8 cellular contexts compared by ENCODE assay signal in genomic region chr18:12948055-12948804, GRCh38. TPM values are rescaled to one million over a fixed set of nuclear protein-coding genes. Genes with fewer than 3 reads are reported as not detected.
A peak's percentile ranks its signal among the peaks of the same experiment; 100 is the strongest.
DNase-seq lines count a peak whose midpoint lies in the region; ATAC-seq and TF ChIP-seq lines count a peak whose summit lies in the region.

No MANE protein-coding gene starts in this region.

- H3K27ac ChIP-seq in spleen: peak overlapping the region; percentile 92 to 99 (median 95)

- WGBS in spleen, 5 donors: 1 to 4% (median 1%) methylated on average over 34 to 81 of the region's 81 CpGs

- peak; percentile 66 for ATAC-seq in GM18873 (IDR thresholded peaks at IDR 0.05; ENCODE audit: low FRiP score, unreplicated experiment)
- peak; percentile 70 for ATAC-seq in HG03108 (IDR thresholded peaks at IDR 0.05; ENCODE audit: unreplicated experiment)
- peak; percentile 65 for ATAC-seq in activated B cell treated with CpG ODN at 0.5 μM for 24 hours (ENCODE audit: low read depth)

- no peaks in the 10 kb centered on the region for H3K27me3 Mint-ChIP-seq in activated B cell treated with CpG ODN at 0.5 μM for 24 hours

- no peaks in the 10 kb centered on the region for H3K9me3 ChIP-seq in spleen

- peak in 1 of 3 donors; percentile 66 for TF ChIP-seq POLR2A in spleen (IDR thresholded peaks at IDR 0.05)

- intact Hi-C loops in activated B cell treated with CpG ODN at 0.5 μM for 24 hours (cut with micrococcal nuclease): loop anchor here (1.0 to 5.0 kb wide), 4 partner anchors 189 to 966 kb away; partner anchors contain the start of genes IMPA2 and TUBB6
- intact Hi-C loops in spleen (cut with DNase I; ENCODE audit: low total_unique reads): loop anchor here (10.0 kb wide), 1 partner anchor 53 kb away; no protein-coding TSS in a partner anchor

- POLR2A ChIA-PET in activated B cell treated with CpG ODN at 0.5 μM for 24 hours (lab: Charles Lee): interaction anchor here (0.5 to 2.6 kb wide), 15 partner anchors 13 to 1000 kb away, joined by 3 to 43 read pairs (median 5); partner anchors contain the start of genes AFG3L2, CEP192, CEP76 and FAM210A

- peaks cover 0 to 13% (median 1%) of the 10 kb centered on the region in 6 donors for H3K36me3 ChIP-seq in spleen

- H3K27me3 ChIP-seq in spleen (replicated peaks in 1 of 7): no peaks in the 10 kb centered on the region

- TF ChIP-seq CTCF in activated B cell treated with CpG ODN at 0.5 μM for 24 hours (IDR thresholded peaks at IDR 0.05): no peak
- TF ChIP-seq CTCF in cardiac fibroblast (IDR thresholded peaks at IDR 0.05; ENCODE audit: low read depth, low read length): no peak
- TF ChIP-seq CTCF in spleen (IDR thresholded peaks at IDR 0.05 in 8 of 11, conservative IDR thresholded peaks at IDR 0.05 in 3 of 11): peak in 2 of 11 experiments; percentile 8 to 9

- H3K4me1 Mint-ChIP-seq in activated B cell treated with CpG ODN at 0.5 μM for 24 hours: peaks cover 24% of the 10 kb centered on the region

- peak overlapping the region; percentile 62 to 72 for H3K4me3 ChIP-seq in cardiac fibroblast (replicated peaks in 1 of 2; ENCODE audit: low read depth in 2 of 2, low read length in 2 of 2)
- H3K4me3 ChIP-seq in spleen: peak overlapping the region; percentile 45 to 89 (median 69)

- H3K36me3 Mint-ChIP-seq in activated B cell treated with CpG ODN at 0.5 μM for 24 hours (ENCODE audit: low read depth): peaks cover 17% of the 10 kb centered on the region

- H3K27ac Mint-ChIP-seq in activated B cell treated with CpG ODN at 0.5 μM for 24 hours: peak overlapping the region; percentile 97

- CTCF ChIA-PET in activated B cell treated with CpG ODN at 0.5 μM for 24 hours (lab: Charles Lee): interaction anchor here (0.9 to 1.5 kb wide), 3 partner anchors 43 to 245 kb away, joined by 3 to 4 read pairs (median 3); partner anchors contain the start of genes CEP192, CEP76 and PSMG2

- DNase-seq in AG08395 (ENCODE audit: low spot score) (peak; percentile 88), NCI-H2227 treated with DMSO at 0.1 percent for 48 hours (lab: John Stamatoyannopoulos, UW) (peak; percentile 93), activated B cell treated with CpG ODN at 0.5 μM for 24 hours (peak; percentile 91), cardiac fibroblast (ENCODE audit: low read depth in 2 of 2) (peak; percentile 96 to 98), iris pigment epithelial cell (ENCODE audit: low read depth) (peak; percentile 96), spleen (peak; percentile 99)

- H3K4me3 Mint-ChIP-seq in activated B cell treated with CpG ODN at 0.5 μM for 24 hours: peak overlapping the region; percentile 96

- peaks cover 4 to 59% (median 46%) of the 10 kb centered on the region in 6 donors for H3K4me1 ChIP-seq in spleen

- H3K9me3 Mint-ChIP-seq in activated B cell treated with CpG ODN at 0.5 μM for 24 hours: no peaks in the 10 kb centered on the region

RNA-seq across cellular contexts. Expression of gene SEH1L, which starts 0.4 kb away (rescaled TPM):
- 67.0 and 79.3 TPM in 2 replicates for total RNA-seq in activated B cell treated with CpG ODN at 0.5 μM for 24 hours
- 10 to 100 TPM; 27.3 to 52.9 (median 34.8) TPM for total RNA-seq in spleen
- 10 to 100 TPM; 16.9 to 17.8 (median 17.3) TPM for polyA plus RNA-seq in spleen

RNA-seq across cellular contexts. Expression of gene CEP192, which starts 42.9 kb away (rescaled TPM):
- total RNA-seq in activated B cell treated with CpG ODN at 0.5 μM for 24 hours (33.6 and 34.2 TPM in 2 replicates), spleen (10 to 100 TPM; 28.2 to 41.8 (median 33.4) TPM)
- 10 to 100 TPM; 13.8 to 26.5 (median 14.3) TPM for polyA plus RNA-seq in spleen

Comparison
In these comparisons a context has a peak if more than half of its experiments do, and no peak if none do; other contexts are left out.
1. Peak in every context shown above with its lines: DNase-seq, ATAC-seq, H3K4me3 ChIP-seq and H3K27ac ChIP-seq.